Comparison of ENCODE assay signal across 9 cellular contexts in genomic region chr19:3606690-3607289, GRCh38. TPM values are rescaled to one million over a fixed set of nuclear protein-coding genes. Genes with fewer than 3 reads are reported as not detected.
DNase-seq lines count a peak whose midpoint lies in the region; ATAC-seq, FAIRE-seq and TF ChIP-seq lines count a peak whose summit lies in the region.
"Had no signal": no experiment of that assay in that cellular context is flagged by ENCODE, and none has a peak within 500 bp of the region (broad histone marks: within the 10 kb centered on the region; RNA-seq: fewer than 3 reads in every experiment).

TBXA2R (minus strand) TSS chr19:3606875; CDS start chr19:3600634, 6,241 bp downstream.

- H3K27ac ChIP-seq in A549, result peak within 1 kb of the TSS; percentile 72 to 91

- H3K4me3 ChIP-seq in A549 (peak within 1 kb of the TSS; percentile 40), choroid plexus epithelial cell (ENCODE audit: low read depth, low read length) (peak within 1 kb of the TSS; percentile 68)

- WGBS in A549 (ENCODE audit: missing lambda C conversion rate), result 0% methylated on average over 4 of the region's 46 CpGs

- POLR2A ChIA-PET in A549 (lab: Yijun Ruan, JAX), result no interaction called here

- no peaks in the 10 kb centered on the region for H3K9me3 ChIP-seq in A549

- no peak for TF ChIP-seq CTCF in A549 (IDR thresholded peaks at IDR 0.05)
- TF ChIP-seq CTCF in choroid plexus epithelial cell (conservative IDR thresholded peaks at IDR 0.05; ENCODE audit: low read depth, low read length), result no peak

- FAIRE-seq in A549 (lab: Jason Lieb, UNC), result no peak

- TF ChIP-seq POLR2A in A549 (IDR thresholded peaks at IDR 0.05; ENCODE audit: low read length), result no peak; the same call in 1 of the 2 replicates

- peak within 1 kb of the TSS; percentile 84 for H3K4me2 ChIP-seq in A549

- TF ChIP-seq EP300 in A549 (IDR thresholded peaks at IDR 0.05), result no peak

- CTCF ChIA-PET in A549 (lab: Yijun Ruan, JAX), result no interaction called here

- no peak for TF ChIP-seq RAD21 in A549 (conservative IDR thresholded peaks at IDR 0.05 in 1 of 2, IDR thresholded peaks at IDR 0.05 in 1 of 2)

- peak; percentile 77 to 89 for ATAC-seq in A549
- peak; percentile 48 for ATAC-seq in left colon
- no peak for ATAC-seq in HG02938 (IDR thresholded peaks at IDR 0.05; ENCODE audit: unreplicated experiment)
- ATAC-seq in HG03135 (IDR thresholded peaks at IDR 0.05; ENCODE audit: unreplicated experiment), result no peak

- DNase-seq in A549 (ENCODE audit: low read depth in 1 of 2, low spot score in 1 of 2), result peak; percentile 51 to 70
- peak; percentile 70 for DNase-seq in GM19238 (ENCODE audit: insufficient read length, low spot score)
- DNase-seq in UCSD-AML1 (lab: John Stamatoyannopoulos, UW; ENCODE audit: unreplicated experiment), result peak; percentile 86
- DNase-seq in choroid plexus epithelial cell (ENCODE audit: low read depth), result peak; percentile 58
- DNase-seq in left colon, result peak; percentile 59 to 75
- peak; percentile 64 for DNase-seq in stimulated activated CD4-positive, alpha-beta T cell treated with anti-CD3 and anti-CD28 coated beads, Interleukin-4, amount 100 ng/mL, for 24 hours

- intact Hi-C loops in left colon (cut with DNase I, micrococcal nuclease), result no loop called here

- H3K4me1 ChIP-seq in A549, result peaks cover 19% of the 10 kb centered on the region

TF ChIP-seq in A549, 52 proteins besides CTCF, POLR2A, EP300 and RAD21:
- no peak for TF ChIP-seq KDM1A (IDR thresholded peaks at IDR 0.05; ENCODE audit: low read depth)
- TF ChIP-seq, protein P1, sequence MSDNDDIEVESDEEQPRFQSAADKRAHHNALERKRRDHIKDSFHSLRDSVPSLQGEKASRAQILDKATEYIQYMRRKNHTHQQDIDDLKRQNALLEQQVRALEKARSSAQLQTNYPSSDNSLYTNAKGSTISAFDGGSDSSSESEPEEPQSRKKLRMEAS (IDR thresholded peaks at IDR 0.05), result peak; percentile 29; the same call in 1 of the 2 replicates

RNA-seq across cellular contexts. Expression of gene TBXA2R, which starts in this region (rescaled TPM):
- 0.13 and 0.26 TPM in 2 replicates for polyA plus RNA-seq in A549 (2011; rRNA removed)
- polyA plus RNA-seq in A549 (2012; cell fraction: cytosol; rRNA removed), result 0.59 and 1.00 TPM in 2 replicates
- polyA plus RNA-seq in A549 (2012; cell fraction: nucleus; rRNA removed), result 0.91 and 1.0 TPM in 2 replicates
- polyA plus RNA-seq in A549 (2017; fragmentation: RNase III; extraction: RNeasy Plus Mini Kit Qiagen cat#74134 plus additional on column Dnase treatment), result 0.49 to 0.62 TPM (median 0.49 TPM) in 3 replicates
- 0.10 and 0.12 TPM in 2 replicates for polyA minus RNA-seq in A549 (2011; rRNA and poly(A)+ RNA removed)
- 1 to 10 TPM in 1 of 2 donors, under 1 TPM in 1; 0.64 to 1.0 TPM for total RNA-seq in left colon
- polyA plus RNA-seq: neural cell had no signal

Comparison
In these comparisons a context has a peak if more than half of its experiments do, and no peak if none do; other contexts are left out.
1. ATAC-seq: peak in A549 (2 of 2) and left colon (single experiment); none in HG02938 (single experiment) and HG03135 (single experiment).
2. Peak in every context shown above with its lines, with median percentiles within 50 percentile points of each other: DNase-seq.